8 cellular contexts compared by ENCODE assay signal in genomic region chr9:121201045-121201737, GRCh38. TPM values are rescaled to one million over a fixed set of nuclear protein-coding genes. Genes with fewer than 3 reads are reported as not detected.
A peak's percentile ranks its signal among the peaks of the same experiment; 100 is the strongest.
DNase-seq lines count a peak whose midpoint lies in the region; ATAC-seq and TF ChIP-seq lines count a peak whose summit lies in the region.

No MANE protein-coding gene starts in this region.

- no peaks in the 10 kb centered on the region for H3K9me3 Mint-ChIP-seq in progenitor cell of endocrine pancreas (ENCODE audit: low read depth)

- BruUV-seq in OCI-LY7 (replicated peaks; lab: Mats Ljungman, UMichigan) = no TSS peak

- H3K36me3 ChIP-seq in OCI-LY7 (ENCODE audit: insufficient read depth, low read length) = peaks cover 22% of the 10 kb centered on the region; the same call in 1 of the 2 replicates

- ATAC-seq in Right ventricle myocardium inferior = peak; percentile 31

- peak overlapping the region; percentile 96 for H3K27ac Mint-ChIP-seq in progenitor cell of endocrine pancreas

- H3K4me3 Mint-ChIP-seq in progenitor cell of endocrine pancreas (ENCODE audit: low read depth) = peak overlapping the region; percentile 92

- H3K79me2 ChIP-seq in OCI-LY7 (ENCODE audit: insufficient read depth, low read depth, low read length) = peaks cover 59% of the 10 kb centered on the region

- H3K27ac ChIP-seq in OCI-LY7 (ENCODE audit: low read depth, low read length, poor library complexity, severe bottlenecking) = peak overlapping the region; percentile 81

- H2AFZ ChIP-seq in OCI-LY7 (ENCODE audit: low read length) = no peak overlapping the region

- H3K4me3 ChIP-seq in GM12864 (ENCODE audit: low read depth, low read length) (peak overlapping the region; percentile 93), OCI-LY7 (ENCODE audit: low read depth, low read length, poor library complexity, severe bottlenecking) (peak overlapping the region; percentile 99)

- no peaks in the 10 kb centered on the region for H3K9me3 ChIP-seq in OCI-LY7 (ENCODE audit: low read length)

- no peak for DNase-seq in GM12864 (ENCODE audit: low read depth)
- DNase-seq in HEK293T (ENCODE audit: extremely low spot score) = peak; percentile 24
- peak; percentile 64 for DNase-seq in OCI-LY7 (ENCODE audit: low spot score)
- DNase-seq in activated gamma-delta T cell treated with Interleukin-2 at 50 U/mL for 16 hours = peak; percentile 41
- DNase-seq in Right ventricle myocardium inferior (ENCODE audit: missing footprints) = peak; percentile 78
- peak; percentile 31 for DNase-seq in progenitor cell of endocrine pancreas (ENCODE audit: low spot score, unreplicated experiment)
- DNase-seq in DMS153 treated with DMSO at 0.1 percent for 48 hours (lab: John Stamatoyannopoulos, UW; ENCODE audit: unreplicated experiment) = no peak
- DNase-seq in DMS79 (lab: John Stamatoyannopoulos, UW) = no peak

- POLR2A ChIA-PET in HEK293T (lab: Yijun Ruan, JAX) (interaction anchor here (0.6 to 2.2 kb wide), 12 partner anchors 8 to 408 kb away, joined by 3 to 15 read pairs (median 4); partner anchors contain the start of genes FBXW2 and GSN), OCI-LY7 (lab: Charles Lee) (interaction anchor here (0.6 to 3.4 kb wide), 6 partner anchors 15 to 660 kb away, joined by 3 to 14 read pairs (median 4); no protein-coding TSS in a partner anchor)

- H3K4me1 ChIP-seq in OCI-LY7 (ENCODE audit: insufficient read depth, low read length, poor library complexity, severe bottlenecking) = peaks cover 58% of the 10 kb centered on the region

- H3K9me2 ChIP-seq in OCI-LY7 (ENCODE audit: insufficient read depth, low read length) = no peaks in the 10 kb centered on the region

- intact Hi-C loops in OCI-LY7 (cut with micrococcal nuclease; ENCODE audit: unreplicated experiment) = loop anchor here (2.0 to 10.0 kb wide), 3 partner anchors 128 to 446 kb away; partner anchors contain the start of gene PHF19
- intact Hi-C loops in Right ventricle myocardium inferior (cut with DNase I) = no loop called here

- no peaks in the 10 kb centered on the region for H3K36me3 Mint-ChIP-seq in progenitor cell of endocrine pancreas (ENCODE audit: insufficient read depth)

- H4K20me1 ChIP-seq in OCI-LY7 (ENCODE audit: insufficient read depth, low read length) = peaks cover 46% of the 10 kb centered on the region

- H3K27me3 Mint-ChIP-seq in progenitor cell of endocrine pancreas = peaks cover 5% of the 10 kb centered on the region

- H3K4me1 Mint-ChIP-seq in progenitor cell of endocrine pancreas (ENCODE audit: low read depth) = peaks cover 36% of the 10 kb centered on the region

- H3K4me2 ChIP-seq in OCI-LY7 (ENCODE audit: low read length) = peak overlapping the region; percentile 98

- CTCF ChIA-PET in HEK293T (lab: Yijun Ruan, JAX) (interaction anchor here (1.2 kb wide), 1 partner anchor 12 kb away, joined by 4 read pairs; no protein-coding TSS in a partner anchor), OCI-LY7 (lab: Charles Lee; ENCODE audit: unreplicated experiment) (interaction anchor here (1.0 kb wide), 1 partner anchor 466 kb away, joined by 5 read pairs; no protein-coding TSS in a partner anchor)

- TF ChIP-seq CTCF in GM12864 (IDR thresholded peaks at IDR 0.05; ENCODE audit: low read depth, low read length, missing control alignments) (no peak), OCI-LY7 (conservative IDR thresholded peaks at IDR 0.05; ENCODE audit: low read length) (no peak), progenitor cell of endocrine pancreas (IDR thresholded peaks at IDR 0.05; ENCODE audit: unreplicated experiment) (no peak)

TF ChIP-seq in HEK293T, 16 proteins besides CTCF, POLR2A, EP300 and RAD21:
- no peak for TF ChIP-seq NFRKB (IDR thresholded peaks at IDR 0.05)
- no peak for TF ChIP-seq FOXM1 (IDR thresholded peaks at IDR 0.05; ENCODE audit: borderline replicate concordance)
- TF ChIP-seq FOXA1 (IDR thresholded peaks at IDR 0.05) = no peak
- TF ChIP-seq HDGF (IDR thresholded peaks at IDR 0.05; ENCODE audit: borderline replicate concordance) = no peak
- no peak for TF ChIP-seq L3MBTL2 (conservative IDR thresholded peaks at IDR 0.05)
- TF ChIP-seq ELF4 (IDR thresholded peaks at IDR 0.05) = no peak
- no peak for TF ChIP-seq SUZ12 (IDR thresholded peaks at IDR 0.05)
- no peak for TF ChIP-seq BHLHE40 (IDR thresholded peaks at IDR 0.05; ENCODE audit: borderline replicate concordance)
- no peak for TF ChIP-seq ARNT (IDR thresholded peaks at IDR 0.05)
- no peak for TF ChIP-seq TARDBP (IDR thresholded peaks at IDR 0.05)
- TF ChIP-seq ZNF384 (IDR thresholded peaks at IDR 0.05) = no peak
- TF ChIP-seq FOXK2 (IDR thresholded peaks at IDR 0.05) = no peak
- TF ChIP-seq LEF1 (IDR thresholded peaks at IDR 0.05; ENCODE audit: borderline replicate concordance) = no peak
- no peak for TF ChIP-seq SP1 (IDR thresholded peaks at IDR 0.05)
- no peak for TF ChIP-seq CTBP1 (IDR thresholded peaks at IDR 0.05; ENCODE audit: borderline replicate concordance)

RNA-seq across cellular contexts. Expression of gene RAB14, which starts 0.5 kb away (rescaled TPM):
- total RNA-seq in OCI-LY7 (2014; rRNA removed; shearing (Covaris generic)) = 8.1 and 8.6 TPM in 2 replicates
- total RNA-seq in OCI-LY7 (2022) = 37.1 and 37.2 TPM in 2 replicates
- total RNA-seq in Right ventricle myocardium inferior = 52.6 TPM
- 53.7 and 55.4 TPM in 2 replicates for total RNA-seq in progenitor cell of endocrine pancreas

Comparison
In these comparisons a context has a peak if more than half of its experiments do, and no peak if none do; other contexts are left out.
1. DNase-seq: peak in HEK293T (single experiment), OCI-LY7 (single experiment), activated gamma-delta T cell treated with Interleukin-2 at 50 U/mL for 16 hours (single experiment), Right ventricle myocardium inferior (single experiment) and progenitor cell of endocrine pancreas (single experiment); none in GM12864 (single experiment), DMS153 treated with DMSO at 0.1 percent for 48 hours (single experiment) and DMS79 (single experiment).